In genomic region chr4:52641853-52642563, GRCh38 we compare ENCODE assay signal across 9 cellular contexts. TPM values are rescaled to one million over a fixed set of nuclear protein-coding genes. Genes with fewer than 3 reads are reported as not detected.
A peak's percentile ranks its signal among the peaks of the same experiment; 100 is the strongest.
DNase-seq lines count a peak whose midpoint lies in the region; ATAC-seq and TF ChIP-seq lines count a peak whose summit lies in the region.
"Had no signal": no experiment of that assay in that cellular context is flagged by ENCODE, and none has a peak within 500 bp of the region (broad histone marks: within the 10 kb centered on the region; RNA-seq: fewer than 3 reads in every experiment).

No MANE protein-coding gene starts in this region.

- peak; percentile 79 for ATAC-seq in activated naive CD8-positive, alpha-beta T cell treated with anti-CD3 and anti-CD28 coated beads, Interleukin-2, amount 50 U/mL, for 24 hours
- peak; percentile 67 for ATAC-seq in HG03025 (IDR thresholded peaks at IDR 0.05; ENCODE audit: low FRiP score, unreplicated experiment)
- ATAC-seq in activated T-helper 17 cell treated with anti-CD3 and anti-CD28 coated beads, Interleukin-2, amount 50 U/mL, for 72 hours (replicated peaks) = peak; percentile 94
- no peak for ATAC-seq in thoracic aorta (ENCODE audit: insufficient number of reproducible peaks, low FRiP score, low read depth)

- no peak overlapping the region for H3K4me3 Mint-ChIP-seq in activated naive CD8-positive, alpha-beta T cell treated with anti-CD3 and anti-CD28 coated beads, Interleukin-2, amount 50 U/mL, for 24 hours
- no peak overlapping the region for H3K4me3 Mint-ChIP-seq in activated naive CD8-positive, alpha-beta T cell treated with anti-CD3 and anti-CD28 coated beads for 36 hours
- H3K4me3 Mint-ChIP-seq in activated T-helper 17 cell treated with anti-CD3 and anti-CD28 coated beads, Interleukin-2, amount 50 U/mL, for 72 hours = peak overlapping the region; percentile 21

- no peaks in the 10 kb centered on the region for H3K36me3 ChIP-seq in thoracic aorta
- H3K36me3 ChIP-seq in HAP-1 (replicated peaks) = no peaks in the 10 kb centered on the region
- H3K36me3 ChIP-seq: BLaER1 had no signal

- H3K4me1 ChIP-seq in thoracic aorta (ENCODE audit: control insufficient read depth in 1 of 2, low read depth in 2 of 2) (peaks cover 34 to 60% of the 10 kb centered on the region in 2 donors), HAP-1 (no peaks in the 10 kb centered on the region; the same call in 1 of the 2 replicates)

- no peak overlapping the region for H3K4me3 ChIP-seq in thoracic aorta
- H3K4me3 ChIP-seq in HAP-1 = no peak overlapping the region
- H3K4me3 ChIP-seq: BLaER1 had no signal

- no peaks in the 10 kb centered on the region for H3K9me3 Mint-ChIP-seq in activated naive CD8-positive, alpha-beta T cell treated with anti-CD3 and anti-CD28 coated beads, Interleukin-2, amount 50 U/mL, for 24 hours
- no peaks in the 10 kb centered on the region for H3K9me3 Mint-ChIP-seq in activated naive CD8-positive, alpha-beta T cell treated with anti-CD3 and anti-CD28 coated beads for 36 hours
- no peaks in the 10 kb centered on the region for H3K9me3 Mint-ChIP-seq in activated T-helper 17 cell treated with anti-CD3 and anti-CD28 coated beads, Interleukin-2, amount 50 U/mL, for 72 hours

- H3K36me3 Mint-ChIP-seq in activated naive CD8-positive, alpha-beta T cell treated with anti-CD3 and anti-CD28 coated beads, Interleukin-2, amount 50 U/mL, for 24 hours (ENCODE audit: low read depth) = no peaks in the 10 kb centered on the region
- H3K36me3 Mint-ChIP-seq in activated naive CD8-positive, alpha-beta T cell treated with anti-CD3 and anti-CD28 coated beads for 36 hours = no peaks in the 10 kb centered on the region
- H3K36me3 Mint-ChIP-seq in activated T-helper 17 cell treated with anti-CD3 and anti-CD28 coated beads, Interleukin-2, amount 50 U/mL, for 72 hours (ENCODE audit: low read depth) = peaks cover 3% of the 10 kb centered on the region

- no peak overlapping the region for H3K27ac Mint-ChIP-seq in activated naive CD8-positive, alpha-beta T cell treated with anti-CD3 and anti-CD28 coated beads, Interleukin-2, amount 50 U/mL, for 24 hours
- H3K27ac Mint-ChIP-seq in activated naive CD8-positive, alpha-beta T cell treated with anti-CD3 and anti-CD28 coated beads for 36 hours = no peak overlapping the region
- no peak overlapping the region for H3K27ac Mint-ChIP-seq in activated T-helper 17 cell treated with anti-CD3 and anti-CD28 coated beads, Interleukin-2, amount 50 U/mL, for 72 hours

- in situ Hi-C loops in HAP-1 (cut with MboI; ENCODE audit: low sequenced_read_pairs) = no loop called here

- peak overlapping the region; percentile 63 to 80 for H3K27ac ChIP-seq in thoracic aorta
- H3K27ac ChIP-seq: BLaER1 had no signal

- H3K9me3 ChIP-seq in thoracic aorta (no peaks in the 10 kb centered on the region), HAP-1 (no peaks in the 10 kb centered on the region)

- H3K27me3 ChIP-seq in thoracic aorta (replicated peaks; ENCODE audit: insufficient read depth) (no peaks in the 10 kb centered on the region), HAP-1 (ENCODE audit: low read depth) (no peaks in the 10 kb centered on the region)
- H3K27me3 ChIP-seq: BLaER1 had no signal

- H3K27me3 Mint-ChIP-seq in activated naive CD8-positive, alpha-beta T cell treated with anti-CD3 and anti-CD28 coated beads, Interleukin-2, amount 50 U/mL, for 24 hours = no peaks in the 10 kb centered on the region
- no peaks in the 10 kb centered on the region for H3K27me3 Mint-ChIP-seq in activated naive CD8-positive, alpha-beta T cell treated with anti-CD3 and anti-CD28 coated beads for 36 hours
- no peaks in the 10 kb centered on the region for H3K27me3 Mint-ChIP-seq in activated T-helper 17 cell treated with anti-CD3 and anti-CD28 coated beads, Interleukin-2, amount 50 U/mL, for 72 hours

- no peak for DNase-seq in activated naive CD8-positive, alpha-beta T cell treated with anti-CD3 and anti-CD28 coated beads, Interleukin-2, amount 50 U/mL, for 24 hours
- DNase-seq in activated naive CD8-positive, alpha-beta T cell treated with anti-CD3 and anti-CD28 coated beads for 36 hours = no peak
- DNase-seq in thoracic aorta (ENCODE audit: low spot score) (no peak), NCI-H774 (lab: John Stamatoyannopoulos, UW) (no peak), HAP-1 (ENCODE audit: low spot score in 2 of 2) (no peak), NCI-H1694 (lab: John Stamatoyannopoulos, UW) (no peak)

- H3K4me1 Mint-ChIP-seq in activated naive CD8-positive, alpha-beta T cell treated with anti-CD3 and anti-CD28 coated beads, Interleukin-2, amount 50 U/mL, for 24 hours = peaks cover 25% of the 10 kb centered on the region
- H3K4me1 Mint-ChIP-seq in activated naive CD8-positive, alpha-beta T cell treated with anti-CD3 and anti-CD28 coated beads for 36 hours = peaks cover 13% of the 10 kb centered on the region
- peaks cover 35% of the 10 kb centered on the region for H3K4me1 Mint-ChIP-seq in activated T-helper 17 cell treated with anti-CD3 and anti-CD28 coated beads, Interleukin-2, amount 50 U/mL, for 72 hours

- TF ChIP-seq CTCF in thoracic aorta (IDR thresholded peaks at IDR 0.05) = no peak

RNA-seq across cellular contexts. Expression of gene USP46, which starts 17.1 kb away (rescaled TPM):
- total RNA-seq in activated naive CD8-positive, alpha-beta T cell treated with anti-CD3 and anti-CD28 coated beads for 36 hours = 1 to 10 TPM; 6.1 TPM
- total RNA-seq in activated T-helper 17 cell treated with anti-CD3 and anti-CD28 coated beads, Interleukin-2, amount 50 U/mL, for 72 hours = 10 to 100 TPM in 1 of 2 donors, 1 to 10 TPM in 1; 8.6 to 10.1 TPM
- 10 to 100 TPM; 12.2 to 15.5 TPM for total RNA-seq in thoracic aorta
